14 cellular contexts compared by ENCODE assay signal in genomic region chr12:13178568-13179158, GRCh38. TPM values are rescaled to one million over a fixed set of nuclear protein-coding genes. Genes with fewer than 3 reads are reported as not detected.
DNase-seq lines count a peak whose midpoint lies in the region; ATAC-seq, FAIRE-seq and TF ChIP-seq lines count a peak whose summit lies in the region.
"Had no signal": no experiment of that assay in that cellular context is flagged by ENCODE, and none has a peak within 500 bp of the region (broad histone marks: within the 10 kb centered on the region; RNA-seq: fewer than 3 reads in every experiment).

No MANE protein-coding gene starts in this region.

- no peaks in the 10 kb centered on the region for H4K20me1 ChIP-seq in mammary epithelial cell (ENCODE audit: insufficient read depth, low read length)

- TF ChIP-seq POLR2A in vagina (IDR thresholded peaks at IDR 0.05): no peak
- TF ChIP-seq POLR2A in H54 (IDR thresholded peaks at IDR 0.05; ENCODE audit: low read depth, low read length): no peak

- no peak overlapping the region for H2AFZ ChIP-seq in mammary epithelial cell (ENCODE audit: low read depth, low read length)

- H3K4me1 ChIP-seq in mammary epithelial cell (ENCODE audit: insufficient read depth, low read length) (peaks cover 39% of the 10 kb centered on the region), vagina (peaks cover 48% of the 10 kb centered on the region)

- no peak overlapping the region for H3K4me3 Mint-ChIP-seq in MCF 10A (ENCODE audit: unreplicated experiment)
- no peak overlapping the region for H3K4me3 Mint-ChIP-seq in endothelial cell (ENCODE audit: unreplicated experiment)
- peak overlapping the region in 8 of 10 donors; percentile 64 to 87 (median 80) for H3K4me3 Mint-ChIP-seq in naive thymus-derived CD8-positive, alpha-beta T cell

- TF ChIP-seq CTCF in MCF 10A (IDR thresholded peaks at IDR 0.05; ENCODE audit: unreplicated experiment) (no peak), mammary epithelial cell (conservative IDR thresholded peaks at IDR 0.05 in 1 of 2, IDR thresholded peaks at IDR 0.05 in 1 of 2; ENCODE audit: extremely low read depth in 1 of 2, insufficient read depth in 1 of 2, low read depth in 1 of 2, low read length in 2 of 2) (no peak), endothelial cell (IDR thresholded peaks at IDR 0.05; ENCODE audit: unreplicated experiment) (no peak), vagina (IDR thresholded peaks at IDR 0.05) (no peak)

- no peak for DNase-seq in MCF 10A (ENCODE audit: unreplicated experiment)
- DNase-seq in mammary epithelial cell: no peak
- no peak for DNase-seq in endothelial cell (ENCODE audit: low spot score)
- DNase-seq in naive thymus-derived CD8-positive, alpha-beta T cell: no peak
- DNase-seq in vagina (ENCODE audit: extremely low spot score in 2 of 2): peak in 1 of 2 donors; percentile 79
- no peak for DNase-seq in NCI-H526 (lab: John Stamatoyannopoulos, UW)
- DNase-seq in stimulated activated naive CD4-positive, alpha-beta T cell treated with Interleukin-2 at 50 U/mL for 16 hours (lab: John Stamatoyannopoulos, UW): no peak
- no peak for DNase-seq in H54 (ENCODE audit: insufficient read length, low spot score)
- DNase-seq: activated T-cell treated with anti-CD3 and anti-CD28 coated beads, Interleukin-2, amount 50 U/mL, for 1 hour; NCI-H187 treated with DMSO at 0.1 percent for 48 hours; stimulated activated CD4-positive, alpha-beta T cell treated with anti-CD3 and anti-CD28 coated beads, Interleukin-4, amount 100 ng/mL, for 4 hours had no signal

- H3K27ac Mint-ChIP-seq in MCF 10A (ENCODE audit: low read depth, unreplicated experiment): peak overlapping the region; percentile 69
- peak overlapping the region; percentile 99 for H3K27ac Mint-ChIP-seq in endothelial cell (ENCODE audit: unreplicated experiment)
- peak overlapping the region in 3 of 10 donors; percentile 71 to 90 (median 83) for H3K27ac Mint-ChIP-seq in naive thymus-derived CD8-positive, alpha-beta T cell

- dilution Hi-C loops in mammary epithelial cell (cut with HindIII; ENCODE audit: low sequenced_read_pairs): no loop called here

- H3K4me3 ChIP-seq in mammary epithelial cell (replicated peaks in 1 of 3; ENCODE audit: insufficient read depth in 1 of 3, low read depth in 2 of 3, low read length in 3 of 3) (no peak overlapping the region), vagina (no peak overlapping the region)

- H3K4me2 ChIP-seq in mammary epithelial cell (ENCODE audit: insufficient read depth, low read depth, low read length): no peak overlapping the region

- BruUV-seq in MCF 10A (replicated peaks; lab: Mats Ljungman, UMichigan) (no TSS peak), mammary epithelial cell (replicated peaks; lab: Mats Ljungman, UMichigan) (no TSS peak)

- no peak for ATAC-seq in naive thymus-derived CD8-positive, alpha-beta T cell
- ATAC-seq: esophagus mucosa had no signal

- H3K79me2 ChIP-seq in mammary epithelial cell (ENCODE audit: insufficient read depth, low read length): no peaks in the 10 kb centered on the region

- H3K36me3 Mint-ChIP-seq in MCF 10A (ENCODE audit: insufficient read depth, unreplicated experiment): no peaks in the 10 kb centered on the region
- H3K36me3 Mint-ChIP-seq in endothelial cell (ENCODE audit: low read depth, unreplicated experiment): peaks cover 6% of the 10 kb centered on the region
- no peaks in the 10 kb centered on the region for H3K36me3 Mint-ChIP-seq in naive thymus-derived CD8-positive, alpha-beta T cell

- H3K4me1 Mint-ChIP-seq in MCF 10A (ENCODE audit: insufficient read depth, unreplicated experiment) (peaks cover 29% of the 10 kb centered on the region), endothelial cell (ENCODE audit: unreplicated experiment) (peaks cover 64% of the 10 kb centered on the region)
- peaks cover 23 to 39% (median 26%) of the 10 kb centered on the region in 4 donors for H3K4me1 Mint-ChIP-seq in naive thymus-derived CD8-positive, alpha-beta T cell

- CTCF ChIA-PET in MCF 10A (lab: Yijun Ruan, JAX): interaction anchor here (0.6 to 2.8 kb wide), 11 partner anchors 9 to 285 kb away, joined by 3 to 21 read pairs (median 4); partner anchors contain the start of gene EMP1
- CTCF ChIA-PET in mammary epithelial cell (lab: Charles Lee; ENCODE audit: low non-redundant PET): interaction anchor here (0.9 kb wide), 1 partner anchor 43 kb away, joined by 5 read pairs; no protein-coding TSS in a partner anchor

- no peak overlapping the region for H3K9ac ChIP-seq in mammary epithelial cell (ENCODE audit: insufficient read depth, low read length)

- no peaks in the 10 kb centered on the region for H3K27me3 ChIP-seq in mammary epithelial cell (ENCODE audit: insufficient read depth, low read length)
- no peaks in the 10 kb centered on the region for H3K27me3 ChIP-seq in vagina

- H3K36me3 ChIP-seq in mammary epithelial cell (ENCODE audit: insufficient read depth, low read length): no peaks in the 10 kb centered on the region
- no peaks in the 10 kb centered on the region for H3K36me3 ChIP-seq in vagina

- H3K27ac ChIP-seq in mammary epithelial cell (ENCODE audit: insufficient read depth, low read depth, low read length) (no peak overlapping the region), vagina (peak overlapping the region; percentile 84)
- H3K27ac ChIP-seq: VCaP had no signal

- H3K27me3 Mint-ChIP-seq in MCF 10A (ENCODE audit: insufficient read depth, unreplicated experiment) (no peaks in the 10 kb centered on the region), endothelial cell (ENCODE audit: unreplicated experiment) (peaks cover 7% of the 10 kb centered on the region)
- H3K27me3 Mint-ChIP-seq in naive thymus-derived CD8-positive, alpha-beta T cell: peaks cover 0 to 7% (median 3%) of the 10 kb centered on the region in 5 donors

- H3K9me3 Mint-ChIP-seq in MCF 10A (ENCODE audit: unreplicated experiment) (no peaks in the 10 kb centered on the region), endothelial cell (ENCODE audit: unreplicated experiment) (no peaks in the 10 kb centered on the region)
- H3K9me3 Mint-ChIP-seq in naive thymus-derived CD8-positive, alpha-beta T cell: peaks cover 0 to 1% (median 0%) of the 10 kb centered on the region in 9 donors

- H3K9me3 ChIP-seq in mammary epithelial cell (replicated peaks; ENCODE audit: insufficient read depth, low read length) (no peaks in the 10 kb centered on the region), vagina (no peaks in the 10 kb centered on the region)

- WGBS in mammary epithelial cell (ENCODE audit: low coverage, missing lambda C conversion rate): 94% methylated on average over 6 of the region's 8 CpGs

- intact Hi-C loops in MCF 10A (cut with micrococcal nuclease): no loop called here
- intact Hi-C loops in mammary epithelial cell (cut with micrococcal nuclease): no loop called here
- intact Hi-C loops in vagina (cut with DNase I): no loop called here

- FAIRE-seq in H54 (lab: Jason Lieb, UNC): no peak
- FAIRE-seq: bronchial epithelial cell had no signal

- POLR2A ChIA-PET in MCF 10A (lab: Yijun Ruan, JAX): interaction anchor here (0.6 to 11.1 kb wide), 9 partner anchors 13 to 454 kb away, joined by 3 to 364 read pairs (median 4); partner anchors contain the start of gene EMP1
- POLR2A ChIA-PET in naive thymus-derived CD8-positive, alpha-beta T cell (lab: Charles Lee): interaction anchor here (0.7 to 1.2 kb wide), 4 partner anchors 15 to 1490 kb away, joined by 3 to 4 read pairs (median 3); no protein-coding TSS in a partner anchor

- in situ Hi-C loops in mammary epithelial cell (cut with MboI; ENCODE audit: low sequenced_read_pairs in 2 of 2): no loop called here

RNA-seq across cellular contexts. Expression of gene EMP1, which starts 17.9 kb away (rescaled TPM):
- total RNA-seq in MCF 10A (2022) (193 and 230 TPM in 2 replicates), mammary epithelial cell (100 to 1,000 TPM in 1 of 2 donors, 10 to 100 TPM in 1; 33.7 to 204 TPM), endothelial cell (ENCODE audit: unreplicated experiment) (273 TPM), vagina (675 TPM)
- 309 TPM for polyA plus RNA-seq in mammary epithelial cell
- polyA minus RNA-seq in mammary epithelial cell: 450 TPM
- 1 to 10 TPM; 2.2 to 2.9 TPM for total RNA-seq in naive thymus-derived CD8-positive, alpha-beta T cell
- polyA plus RNA-seq in naive thymus-derived CD8-positive, alpha-beta T cell: under 1 TPM in 2 of 3 donors, not detected in 1; 0.14 to 0.23 TPM

Comparison
In these comparisons a context has a peak if more than half of its experiments do, and no peak if none do; other contexts are left out.
1. H3K4me3 Mint-ChIP-seq: peak in naive thymus-derived CD8-positive, alpha-beta T cell (8 of 10); none in MCF 10A (single experiment) and endothelial cell (single experiment).
2. RNA of gene EMP1, which starts 17.9 kb away (total RNA-seq): 675 TPM in vagina (single experiment), 273 TPM in endothelial cell (single experiment), 33.7 to 204 TPM in mammary epithelial cell and 193 to 230 TPM in MCF 10A; 2.2 to 2.9 TPM in naive thymus-derived CD8-positive, alpha-beta T cell; every median in the first group is over 4 times any median in the second.